In genomic region chr4:104129243-104129642, GRCh38 we compare ENCODE assay signal across 28 cellular contexts.
DNase-seq lines count a peak whose midpoint lies in the region; ATAC-seq, FAIRE-seq and TF ChIP-seq lines count a peak whose summit lies in the region.
"Had no signal": no experiment of that assay in that cellular context is flagged by ENCODE, and none has a peak within 500 bp of the region (broad histone marks: within the 10 kb centered on the region; RNA-seq: fewer than 3 reads in every experiment).

No MANE protein-coding gene starts in this region.

- TF ChIP-seq CTCF in Caco-2 (IDR thresholded peaks at IDR 0.05; ENCODE audit: insufficient read depth in 1 of 2, low read depth in 1 of 2, low read length in 1 of 2, severe bottlenecking in 1 of 2, unreplicated experiment in 1 of 2) = no peak
- no peak for TF ChIP-seq CTCF in VCaP (conservative IDR thresholded peaks at IDR 0.05)
- TF ChIP-seq CTCF in right lobe of liver (IDR thresholded peaks at IDR 0.05) = no peak
- TF ChIP-seq CTCF in prostate gland (IDR thresholded peaks at IDR 0.05) = no peak

- H3K27ac ChIP-seq in VCaP = peak overlapping the region; percentile 83
- H3K27ac ChIP-seq in right lobe of liver = peak overlapping the region; percentile 57 to 82 (median 73)
- no peak overlapping the region for H3K27ac ChIP-seq in CD4-positive, alpha-beta memory T cell (ENCODE audit: low read depth, low read length)
- H3K27ac ChIP-seq in prostate gland = no peak overlapping the region
- H3K27ac ChIP-seq: breast epithelium, spleen, stomach, uterus, WERI-Rb-1 had no signal

- H3K36me3 ChIP-seq in Caco-2 (ENCODE audit: control insufficient read depth, insufficient read depth, low read length) (no peaks in the 10 kb centered on the region), right lobe of liver (no peaks in the 10 kb centered on the region), prostate gland (no peaks in the 10 kb centered on the region)
- no peaks in the 10 kb centered on the region for H3K36me3 ChIP-seq in CD4-positive, alpha-beta memory T cell (ENCODE audit: insufficient read depth, low read length)
- H3K36me3 ChIP-seq: breast epithelium, spleen, stomach, uterus, WERI-Rb-1 had no signal

- no peak overlapping the region for H3K27ac Mint-ChIP-seq in Caco-2 (ENCODE audit: unreplicated experiment)
- H3K27ac Mint-ChIP-seq in CD4-positive, alpha-beta memory T cell = no peak overlapping the region
- H3K27ac Mint-ChIP-seq: activated naive CD4-positive, alpha-beta T cell treated with anti-CD3 and anti-CD28 coated beads, Interleukin-2, amount 50 U/mL, for 72 hours; B cell; CD8-positive, alpha-beta T cell; nephron progenitor cell had no signal

- H3K9me3 Mint-ChIP-seq in Caco-2 (ENCODE audit: unreplicated experiment) = peaks cover 11% of the 10 kb centered on the region
- H3K9me3 Mint-ChIP-seq in CD4-positive, alpha-beta memory T cell = peaks cover 0 to 10% (median under 1%) of the 10 kb centered on the region in 8 donors
- H3K9me3 Mint-ChIP-seq: nephron progenitor cell had no signal

- H3K27me3 ChIP-seq in Caco-2 (replicated peaks; ENCODE audit: control insufficient read depth, insufficient read depth, low read length) (no peaks in the 10 kb centered on the region), right lobe of liver (no peaks in the 10 kb centered on the region), prostate gland (replicated peaks; ENCODE audit: insufficient read depth) (no peaks in the 10 kb centered on the region)
- no peaks in the 10 kb centered on the region for H3K27me3 ChIP-seq in CD4-positive, alpha-beta memory T cell (ENCODE audit: insufficient read depth, low read length)
- H3K27me3 ChIP-seq: breast epithelium, spleen, stomach, uterus had no signal

- 20% methylated on average over 5 of the region's 5 CpGs for WGBS in right lobe of liver (ENCODE audit: insufficient coverage, low coverage, low lambda C conversion rate, missing lambda C conversion rate)
- WGBS in prostate gland = 76% methylated on average over 5 of the region's 5 CpGs

- H3K4me3 Mint-ChIP-seq in Caco-2 (ENCODE audit: unreplicated experiment) = peak overlapping the region; percentile 62
- H3K4me3 Mint-ChIP-seq in CD4-positive, alpha-beta memory T cell = no peak overlapping the region
- H3K4me3 Mint-ChIP-seq: B cell; CD8-positive, alpha-beta T cell; nephron progenitor cell had no signal

- H3K9me3 ChIP-seq in Caco-2 (no peaks in the 10 kb centered on the region), right lobe of liver (no peaks in the 10 kb centered on the region), prostate gland (no peaks in the 10 kb centered on the region)
- H3K9me3 ChIP-seq in CD4-positive, alpha-beta memory T cell (ENCODE audit: control insufficient read depth in 1 of 2, low read length in 2 of 2) = no peaks in the 10 kb centered on the region
- H3K9me3 ChIP-seq: breast epithelium, uterus had no signal

- no peak overlapping the region for H3K4me3 ChIP-seq in Caco-2 (ENCODE audit: low read depth, low read length)
- H3K4me3 ChIP-seq in right lobe of liver = peak overlapping the region in 2 of 3 donors; percentile 20 to 21
- no peak overlapping the region for H3K4me3 ChIP-seq in CD4-positive, alpha-beta memory T cell (ENCODE audit: low read length in 2 of 2)
- H3K4me3 ChIP-seq in prostate gland = no peak overlapping the region
- H3K4me3 ChIP-seq: breast epithelium, spleen, stomach, uterus had no signal

- CTCF ChIA-PET in Caco-2 (lab: Charles Lee) = no interaction called here
- CTCF ChIA-PET in CD4-positive, alpha-beta memory T cell (lab: Charles Lee; ENCODE audit: partially characterized antibody) = no interaction called here

- H3K4me1 ChIP-seq in Caco-2 (peaks cover 16% of the 10 kb centered on the region), right lobe of liver (peaks cover 0 to 8% (median 0%) of the 10 kb centered on the region in 4 donors), prostate gland (replicated peaks) (no peaks in the 10 kb centered on the region)
- H3K4me1 ChIP-seq in CD4-positive, alpha-beta memory T cell (ENCODE audit: insufficient read depth, low read length) = no peaks in the 10 kb centered on the region
- H3K4me1 ChIP-seq: breast epithelium, spleen, stomach, uterus had no signal

- no TSS peak for BruUV-seq in Caco-2 (replicated peaks; lab: Mats Ljungman, UMichigan)

- intact Hi-C loops in Caco-2 (cut with micrococcal nuclease; ENCODE audit: unreplicated experiment) = loop anchor here (2.0 kb wide), 1 partner anchor 64 kb away; no protein-coding TSS in a partner anchor
- intact Hi-C loops in right lobe of liver (cut with DNase I) = no loop called here
- intact Hi-C loops in CD4-positive, alpha-beta memory T cell (cut with micrococcal nuclease) = no loop called here
- intact Hi-C loops in prostate gland (cut with DNase I) = no loop called here

- TF ChIP-seq POLR2A in right lobe of liver (IDR thresholded peaks at IDR 0.05) (no peak), H54 (IDR thresholded peaks at IDR 0.05; ENCODE audit: low read depth, low read length) (no peak), prostate gland (IDR thresholded peaks at IDR 0.05) (no peak)

- DNase-seq in Caco-2 (no peak), right lobe of liver (no peak), H54 (ENCODE audit: insufficient read length, low spot score) (no peak), prostate gland (ENCODE audit: low spot score) (no peak)
- DNase-seq in CD4-positive, alpha-beta memory T cell = no peak
- DNase-seq: activated CD4-positive, alpha-beta T cell treated with anti-CD3 and anti-CD28 coated beads for 4 hours; activated CD8-positive, alpha-beta memory T cell treated with anti-CD3 and anti-CD28 coated beads for 24 hours; amygdala; CD8-positive, alpha-beta T cell; hypothalamus; IMR-90; NCI-H1436 treated with DMSO at 0.1 percent for 48 hours; NCI-H446; nephron progenitor cell; SIG-M5; spleen; stimulated activated CD4-positive, alpha-beta T cell treated with anti-CD3 and anti-CD28 coated beads, Interleukin-2, amount 100 ng/mL, for 24 hours; stomach; T-helper 9 cell; uterus; WERI-Rb-1 had no signal

- POLR2A ChIA-PET in Caco-2 (lab: Charles Lee) = no interaction called here
- POLR2A ChIA-PET in CD4-positive, alpha-beta memory T cell (lab: Charles Lee; ENCODE audit: partially characterized antibody) = no interaction called here

- H3K4me1 Mint-ChIP-seq in Caco-2 (ENCODE audit: low read depth, unreplicated experiment) = peaks cover 9% of the 10 kb centered on the region
- no peaks in the 10 kb centered on the region for H3K4me1 Mint-ChIP-seq in CD4-positive, alpha-beta memory T cell
- H3K4me1 Mint-ChIP-seq: B cell, nephron progenitor cell had no signal

- peak; percentile 15 for ATAC-seq in GM19452 (IDR thresholded peaks at IDR 0.05; ENCODE audit: unreplicated experiment)
- ATAC-seq in right lobe of liver = peak; percentile 50 to 67 (median 58)
- ATAC-seq in HG02981 (IDR thresholded peaks at IDR 0.05; ENCODE audit: unreplicated experiment) = no peak
- ATAC-seq: activated naive CD4-positive, alpha-beta T cell treated with anti-CD3 and anti-CD28 coated beads, Interleukin-2, amount 50 U/mL, for 72 hours; CD8-positive, alpha-beta T cell had no signal

- no peaks in the 10 kb centered on the region for H3K27me3 Mint-ChIP-seq in Caco-2 (ENCODE audit: insufficient read depth, unreplicated experiment)
- H3K27me3 Mint-ChIP-seq in CD4-positive, alpha-beta memory T cell = no peaks in the 10 kb centered on the region
- H3K27me3 Mint-ChIP-seq: B cell had no signal

- no peaks in the 10 kb centered on the region for H3K36me3 Mint-ChIP-seq in Caco-2 (ENCODE audit: insufficient read depth, unreplicated experiment)
- no peaks in the 10 kb centered on the region for H3K36me3 Mint-ChIP-seq in CD4-positive, alpha-beta memory T cell
- H3K36me3 Mint-ChIP-seq: activated naive CD4-positive, alpha-beta T cell treated with anti-CD3 and anti-CD28 coated beads, Interleukin-2, amount 50 U/mL, for 72 hours; CD8-positive, alpha-beta T cell had no signal

- FAIRE-seq in H54 (lab: Jason Lieb, UNC) = no peak
- FAIRE-seq: H1 had no signal

Comparison
In these comparisons a context has a peak if more than half of its experiments do, and no peak if none do; other contexts are left out.
1. H3K4me3 ChIP-seq: peak in right lobe of liver (2 of 3); none in Caco-2 (single experiment), CD4-positive, alpha-beta memory T cell (0 of 2) and prostate gland (0 of 2).
2. H3K27ac ChIP-seq: peak in VCaP (single experiment) and right lobe of liver (3 of 3); none in CD4-positive, alpha-beta memory T cell (single experiment) and prostate gland (0 of 2).